In genomic region chr2:58607479-58607878, GRCh38 we compare ENCODE assay signal across 22 cellular contexts.
"Had no signal": no experiment of that assay in that cellular context is flagged by ENCODE, and none has a peak within 500 bp of the region (broad histone marks: within the 10 kb centered on the region; RNA-seq: fewer than 3 reads in every experiment).

No MANE protein-coding gene starts in this region.

- H3K9me3 ChIP-seq: colonic mucosa, esophagus muscularis mucosa, gastroesophageal sphincter, heart right ventricle, left lung, lower lobe of right lung had no signal

- H3K4me1 ChIP-seq: colonic mucosa, esophagus muscularis mucosa, foreskin keratinocyte, gastroesophageal sphincter, heart right ventricle, left lung, lower lobe of right lung had no signal

- H3K27me3 Mint-ChIP-seq: dendritic cell treated with granulocyte-macrophage colony-stimulating factor and Interleukin-4, amounts not matched to agents 40 ng/mL and 50 ng/mL, for 4 days; effector memory CD8-positive, alpha-beta T cell had no signal

- H3K36me3 ChIP-seq: colonic mucosa, esophagus muscularis mucosa, gastroesophageal sphincter, heart right ventricle, left lung, lower lobe of right lung had no signal

- DNase-seq: colonic mucosa; cortex of kidney; effector CD8-positive, alpha-beta T cell; effector memory CD8-positive, alpha-beta T cell; foreskin keratinocyte; head of caudate nucleus; heart right ventricle; hippocampal formation; left cardiac atrium; left lung; left ventricle myocardium superior; lower lobe of right lung; mesenchymal stem cell; midbrain; naive thymus-derived CD4-positive, alpha-beta T cell had no signal

- H3K36me3 Mint-ChIP-seq: naive thymus-derived CD4-positive, alpha-beta T cell had no signal

- H3K4me3 ChIP-seq: colonic mucosa, esophagus muscularis mucosa, gastroesophageal sphincter, heart right ventricle, left lung, lower lobe of right lung had no signal

- H3K27ac Mint-ChIP-seq: dendritic cell treated with granulocyte-macrophage colony-stimulating factor and Interleukin-4, amounts not matched to agents 40 ng/mL and 50 ng/mL, for 4 days; effector memory CD8-positive, alpha-beta T cell; naive thymus-derived CD4-positive, alpha-beta T cell had no signal

- H3K9me3 Mint-ChIP-seq: dendritic cell treated with granulocyte-macrophage colony-stimulating factor and Interleukin-4, amounts not matched to agents 40 ng/mL and 50 ng/mL, for 4 days; effector memory CD8-positive, alpha-beta T cell had no signal

- H3K4me3 Mint-ChIP-seq: dendritic cell treated with granulocyte-macrophage colony-stimulating factor and Interleukin-4, amounts not matched to agents 40 ng/mL and 50 ng/mL, for 4 days; effector memory CD8-positive, alpha-beta T cell; naive thymus-derived CD4-positive, alpha-beta T cell had no signal

- FAIRE-seq: endothelial cell of umbilical vein, frontal cortex, islet of Langerhans, keratinocyte had no signal

- H3K27ac ChIP-seq: colonic mucosa, esophagus muscularis mucosa, foreskin keratinocyte, gastroesophageal sphincter, heart right ventricle, left lung, lower lobe of right lung had no signal

- H3K27me3 ChIP-seq: colonic mucosa, esophagus muscularis mucosa, foreskin keratinocyte, gastroesophageal sphincter, left lung had no signal
